In genomic region chr10:78972947-78973900, GRCh38 we compare ENCODE assay signal across 1 cellular context.
TF ChIP-seq lines count a peak whose summit lies in the region.

No MANE protein-coding gene starts in this region.

TF ChIP-seq in K562, 482 proteins besides CTCF, POLR2A, EP300 and RAD21 (continued from another document and continues in another):
- TF ChIP-seq ZBTB40 (IDR thresholded peaks at IDR 0.05) (peak; percentile 60), ZBTB40 (CRISPR knock-in tag; IDR thresholded peaks at IDR 0.05) (no peak), ZNF280A (IDR thresholded peaks at IDR 0.05; ENCODE audit: low read depth, partially characterized antibody) (no peak), TRIM25 (IDR thresholded peaks at IDR 0.05; ENCODE audit: borderline replicate concordance) (peak; percentile 92; the same call in 1 of the 2 replicates), CHCHD3 (CRISPR knock-in tag; IDR thresholded peaks at IDR 0.05) (no peak), RB1 (IDR thresholded peaks at IDR 0.05; ENCODE audit: low read depth) (peak; percentile 78), CC2D1A (IDR thresholded peaks at IDR 0.05) (0 out of 2 replicates have a peak, but pooled peaks have one; percentile 39), ZBTB17 (CRISPR knock-in tag; IDR thresholded peaks at IDR 0.05) (peak; percentile 77), MLLT1 (IDR thresholded peaks at IDR 0.05) (peak; percentile 83 to 87; a peak in 3 of 4 replicates), POLR2B (IDR thresholded peaks at IDR 0.05; ENCODE audit: low read depth, partially characterized antibody) (peak; percentile 34), ZNF695 (CRISPR knock-in tag; IDR thresholded peaks at IDR 0.05) (peak; percentile 64; the same call in 1 of the 2 replicates), CREB1 (IDR thresholded peaks at IDR 0.05) (peak; percentile 46; the same call in 1 of the 2 replicates), CREB1 (CRISPR knock-in tag; IDR thresholded peaks at IDR 0.05) (no peak; the same call in 1 of the 2 replicates), ZNF324 (CRISPR knock-in tag; IDR thresholded peaks at IDR 0.05) (peak; percentile 38; the same call in 1 of the 2 replicates), BRCA1 (IDR thresholded peaks at IDR 0.05) (no peak), BRCA1 (CRISPR knock-in tag; IDR thresholded peaks at IDR 0.05) (no peak), ATF4 (CRISPR knock-in tag; IDR thresholded peaks at IDR 0.05) (0 out of 2 replicates have a peak, but pooled peaks have one; percentile 16), PTTG1 (tag; IDR thresholded peaks at IDR 0.05; ENCODE audit: low read depth) (0 out of 2 replicates have a peak, but pooled peaks have one; percentile 10), NCOA2 (IDR thresholded peaks at IDR 0.05; ENCODE audit: partially characterized antibody in 2 of 2) (no peak), PHF8 (IDR thresholded peaks at IDR 0.05; ENCODE audit: borderline replicate concordance, low read length) (peak; percentile 63; the same call in 1 of the 2 replicates), ZNF518B (CRISPR knock-in tag; IDR thresholded peaks at IDR 0.05) (no peak), SRSF1 (IDR thresholded peaks at IDR 0.05; ENCODE audit: low read depth, low read length) (no peak), MEF2D (tag; conservative IDR thresholded peaks at IDR 0.05; ENCODE audit: low read depth) (peak; percentile 62; the same call in 1 of the 2 replicates), ZC3H11A (IDR thresholded peaks at IDR 0.05; ENCODE audit: low read depth, low read length) (peak; percentile 55; the same call in 1 of the 2 replicates), ZNF263 (CRISPR knock-in tag; IDR thresholded peaks at IDR 0.05; ENCODE audit: borderline replicate concordance) (peak; percentile 51; the same call in 1 of the 2 replicates), ZNF398 (CRISPR knock-in tag; IDR thresholded peaks at IDR 0.05) (no peak), TAL1 (IDR thresholded peaks at IDR 0.05) (no peak), ZNF395 (CRISPR knock-in tag; IDR thresholded peaks at IDR 0.05) (peak; percentile 4; the same call in 1 of the 2 replicates), NR2F6 (CRISPR knock-in tag; IDR thresholded peaks at IDR 0.05) (peak; percentile 80; the same call in 1 of the 2 replicates), PHB2 (IDR thresholded peaks at IDR 0.05; ENCODE audit: low read depth) (peak; percentile 40; the same call in 1 of the 2 replicates), ATF7 (IDR thresholded peaks at IDR 0.05) (peak; percentile 87), PRMT5 (CRISPR knock-in tag; IDR thresholded peaks at IDR 0.05) (no peak)
